ENCODE assay signal across 15 cellular contexts in genomic region chr2:134247679-134248078, GRCh38. TPM values are rescaled to one million over a fixed set of nuclear protein-coding genes. Genes with fewer than 3 reads are reported as not detected.
DNase-seq lines count a peak whose midpoint lies in the region; ATAC-seq, FAIRE-seq and TF ChIP-seq lines count a peak whose summit lies in the region.
"Had no signal": no experiment of that assay in that cellular context is flagged by ENCODE, and none has a peak within 500 bp of the region (broad histone marks: within the 10 kb centered on the region; RNA-seq: fewer than 3 reads in every experiment).

No MANE protein-coding gene starts in this region.

- H3F3A ChIP-seq in DOHH2 (ENCODE audit: control insufficient read depth, insufficient read depth) = peaks cover 21% of the 10 kb centered on the region

- no peak for TF ChIP-seq CTCF in DOHH2 (IDR thresholded peaks at IDR 0.05; ENCODE audit: low read depth, low read length, poor library complexity, severe bottlenecking)

- H3K9me3 ChIP-seq in DOHH2 (ENCODE audit: control insufficient read depth, insufficient read depth, low read length) = no peaks in the 10 kb centered on the region; the same call in 1 of the 2 replicates

- H3K4me3 ChIP-seq in DOHH2 (ENCODE audit: low read length) = 0 out of 2 replicates have a peak overlapping the region, but pooled peaks have one; percentile 11

- H3K27me3 ChIP-seq in DOHH2 (ENCODE audit: control insufficient read depth, low read length) = no peaks in the 10 kb centered on the region

- H3K36me3 Mint-ChIP-seq in IgD-negative memory B cell = peaks cover 6% of the 10 kb centered on the region

- peak overlapping the region in 3 of 4 donors; percentile 18 to 71 (median 63) for H3K4me3 Mint-ChIP-seq in IgD-negative memory B cell
- H3K4me3 Mint-ChIP-seq: H9, nephron had no signal

- peak overlapping the region; percentile 39 for H3K4me2 ChIP-seq in DOHH2 (ENCODE audit: low read length)

- no peaks in the 10 kb centered on the region for H3K9me2 ChIP-seq in DOHH2 (replicated peaks; ENCODE audit: control insufficient read depth, low read length)

- H3K27me3 Mint-ChIP-seq in IgD-negative memory B cell = no peaks in the 10 kb centered on the region

- peaks cover 100% of the 10 kb centered on the region for H3K4me1 ChIP-seq in DOHH2 (ENCODE audit: control insufficient read depth, low read length)

- no peak overlapping the region for H3K27ac ChIP-seq in DOHH2 (ENCODE audit: low read depth, low read length)

- H3K79me2 ChIP-seq in DOHH2 (ENCODE audit: control insufficient read depth, low read length) = peaks cover 99% of the 10 kb centered on the region

- peaks cover 50 to 90% (median 87%) of the 10 kb centered on the region in 3 donors for H3K4me1 Mint-ChIP-seq in IgD-negative memory B cell

- ATAC-seq in GM19438 (IDR thresholded peaks at IDR 0.05; ENCODE audit: low read depth, unreplicated experiment) (peak; percentile 39), HG02870 (IDR thresholded peaks at IDR 0.05; ENCODE audit: unreplicated experiment) (peak; percentile 35)

- H3K27ac Mint-ChIP-seq in IgD-negative memory B cell = peak overlapping the region in 2 of 3 donors; percentile 56 to 80
- H3K27ac Mint-ChIP-seq: nephron had no signal

- DNase-seq in NCI-H2196 treated with DMSO at 0.1 percent for 48 hours (lab: John Stamatoyannopoulos, UW; ENCODE audit: unreplicated experiment) (no peak), H54 (ENCODE audit: insufficient read length, low spot score) (no peak), retina (no peak), NCI-H774 (lab: John Stamatoyannopoulos, UW) (no peak)
- DNase-seq: activated CD4-positive, alpha-beta T cell treated with anti-CD3 and anti-CD28 coated beads for 1 hour; activated effector memory CD4-positive, alpha-beta T cell treated with Interleukin-2 at 50 U/mL for 16 hours; H9; NCI-H2107; SHP77; stimulated activated CD8-positive, alpha-beta memory T cell treated with anti-CD3 and anti-CD28 coated beads, Interleukin-4, amount 100 ng/mL, for 48 hours had no signal

- H4K20me1 ChIP-seq in DOHH2 (ENCODE audit: control insufficient read depth, insufficient read depth, low read depth, low read length) = peaks cover 7% of the 10 kb centered on the region; the same call in 1 of the 2 replicates

- peaks cover 5% of the 10 kb centered on the region; the same call in 1 of the 2 replicates for H3K36me3 ChIP-seq in DOHH2 (ENCODE audit: control insufficient read depth, low read length)

- no peak for TF ChIP-seq POLR2A in H54 (IDR thresholded peaks at IDR 0.05; ENCODE audit: low read depth, low read length)

- no peaks in the 10 kb centered on the region for H3K9me3 Mint-ChIP-seq in IgD-negative memory B cell
- H3K9me3 Mint-ChIP-seq: H9, nephron had no signal

- no peak for FAIRE-seq in H54 (lab: Jason Lieb, UNC)

RNA-seq across cellular contexts. Expression of gene MGAT5, which starts 6.2 kb away (rescaled TPM):
- 14.0 TPM for polyA plus RNA-seq in IgD-negative memory B cell
